8 cellular contexts compared by ENCODE assay signal in genomic region chr11:3840870-3841425, GRCh38. TPM values are rescaled to one million over a fixed set of nuclear protein-coding genes. Genes with fewer than 3 reads are reported as not detected.
DNase-seq lines count a peak whose midpoint lies in the region; ATAC-seq, FAIRE-seq and TF ChIP-seq lines count a peak whose summit lies in the region.

Gene RHOG, minus strand, starts transcription at chr11:3840959. Its CDS starts 12,821 bp downstream, at chr11:3828138.

- peaks cover 0 to 3% (median 0%) of the 10 kb centered on the region in 4 experiments; a peak in 1 of 8 replicates for H3K36me3 ChIP-seq in H1 (ENCODE audit: control insufficient read depth in 2 of 4, insufficient read depth in 4 of 4, low read length in 3 of 4)

- H2BK5ac ChIP-seq in H1 (ENCODE audit: low read depth, low read length), result peak within 1 kb of the TSS; percentile 71; the same call in 1 of the 2 replicates

- no peak within 1 kb of the TSS for H3K14ac ChIP-seq in H1 (ENCODE audit: insufficient read length)

- H3K4me2 ChIP-seq in A549 (peak within 1 kb of the TSS; percentile 84), H1 (ENCODE audit: insufficient read depth in 1 of 2, low read depth in 2 of 2, low read length in 2 of 2) (peak within 1 kb of the TSS; percentile 85 to 92)

- peaks cover 8 to 35% of the 10 kb centered on the region in 2 experiments for H3K79me2 ChIP-seq in H1 (ENCODE audit: control insufficient read depth in 1 of 2, insufficient read depth in 2 of 2, low read length in 2 of 2)

- H4K91ac ChIP-seq in H1 (replicated peaks; ENCODE audit: insufficient read length, low read length), result peak within 1 kb of the TSS; percentile 45

- H4K8ac ChIP-seq in H1 (ENCODE audit: extremely low read depth, insufficient read depth, low read length), result no peak within 1 kb of the TSS; the same call in 1 of the 2 replicates

- CTCF ChIA-PET in A549 (lab: Yijun Ruan, JAX), result interaction anchor here (1.1 to 27.8 kb wide), 20 partner anchors 8 to 387 kb away, joined by 3 to 919 read pairs (median 5); partner anchors contain the start of genes PGAP2 and STIM1
- CTCF ChIA-PET in H1 (lab: Charles Lee; ENCODE audit: partially characterized antibody), result interaction anchor here (0.9 to 20.2 kb wide), 18 partner anchors 9 to 228 kb away, joined by 3 to 422 read pairs (median 5); partner anchors contain the start of gene STIM1

- H2BK20ac ChIP-seq in H1 (ENCODE audit: low read length), result no peak within 1 kb of the TSS; the same call in 1 of the 2 replicates

- H3K56ac ChIP-seq in H1 (replicated peaks; ENCODE audit: insufficient read length, low read depth, low read length), result peak within 1 kb of the TSS; percentile 4

- no peak within 1 kb of the TSS for H2AFZ ChIP-seq in H1 (ENCODE audit: low read length)

- H3K9me3 ChIP-seq in A549 (no peaks in the 10 kb centered on the region), H1 (ENCODE audit: insufficient read depth in 2 of 2, low read depth in 1 of 2, low read length in 1 of 2) (no peaks in the 10 kb centered on the region)

- H3K4me1 ChIP-seq in A549 (peaks cover 35% of the 10 kb centered on the region), H1 (replicated peaks in 1 of 4; ENCODE audit: control insufficient read depth in 3 of 4, insufficient read depth in 4 of 4, low read length in 3 of 4) (peaks cover 5 to 14% (median 8%) of the 10 kb centered on the region in 4 experiments; a peak in 4 of 7 replicates)

- H3K27me3 ChIP-seq in H1 (replicated peaks in 1 of 4; ENCODE audit: control insufficient read depth in 3 of 4, extremely low read depth in 1 of 4, insufficient read depth in 3 of 4, low read length in 3 of 4), result peaks cover 0 to 3% (median 0%) of the 10 kb centered on the region in 4 experiments; a peak in 1 of 7 replicates

- H2BK12ac ChIP-seq in H1 (ENCODE audit: low read depth, low read length), result 0 out of 2 replicates have a peak within 1 kb of the TSS, but pooled peaks have one; percentile 39

- H3K23me2 ChIP-seq in H1 (ENCODE audit: low read depth, low read length), result peaks cover 10% of the 10 kb centered on the region

- peak; percentile 86 for ATAC-seq in A549
- peak; percentile 50 for ATAC-seq in HG02678 (IDR thresholded peaks at IDR 0.05; ENCODE audit: unreplicated experiment)

- no peak within 1 kb of the TSS; the same call in 1 of the 2 replicates for H2BK15ac ChIP-seq in H1 (ENCODE audit: low read length)

- no peak for TF ChIP-seq RAD21 in A549 (conservative IDR thresholded peaks at IDR 0.05 in 1 of 2, IDR thresholded peaks at IDR 0.05 in 1 of 2)
- no peak for TF ChIP-seq RAD21 in H1 (IDR thresholded peaks at IDR 0.05 in 1 of 2, conservative IDR thresholded peaks at IDR 0.05 in 1 of 2; ENCODE audit: low read depth in 2 of 2, low read length in 2 of 2)

- peak; percentile 25 for TF ChIP-seq POLR2A in A549 (IDR thresholded peaks at IDR 0.05; ENCODE audit: low read length)
- no peak; the same call in 1 of the 2 replicates for TF ChIP-seq POLR2A in GM12891 (IDR thresholded peaks at IDR 0.05; ENCODE audit: low read depth, low read length)
- no peak for TF ChIP-seq POLR2A in H1 (IDR thresholded peaks at IDR 0.05; ENCODE audit: control extremely low read depth in 1 of 2, low read depth in 2 of 2, low read length in 2 of 2)

- H4K20me1 ChIP-seq in H1 (replicated peaks in 1 of 2; ENCODE audit: control insufficient read depth in 1 of 2, insufficient read depth in 2 of 2, low read length in 2 of 2), result peaks cover 10 to 14% of the 10 kb centered on the region in 2 experiments

- H2AK5ac ChIP-seq in H1 (ENCODE audit: low read depth, low read length), result peak within 1 kb of the TSS; percentile 76; the same call in 1 of the 2 replicates

- peaks cover 14% of the 10 kb centered on the region for H3K79me1 ChIP-seq in H1 (ENCODE audit: low read depth, low read length)

- POLR2A ChIA-PET in A549 (lab: Yijun Ruan, JAX), result interaction anchor here (0.7 to 2.2 kb wide), 11 partner anchors 10 to 232 kb away, joined by 3 to 44 read pairs (median 5); partner anchors contain the start of genes PGAP2 and STIM1
- POLR2A ChIA-PET in H1 (lab: Charles Lee; ENCODE audit: partially characterized antibody), result interaction anchor here (0.6 to 5.7 kb wide), 8 partner anchors 10 to 426 kb away, joined by 3 to 29 read pairs (median 4); partner anchors contain the start of gene STIM1

- H3K23ac ChIP-seq in H1 (ENCODE audit: insufficient read length), result no peak within 1 kb of the TSS

- H3K9ac ChIP-seq in H1 (replicated peaks in 1 of 4; ENCODE audit: extremely low read depth in 1 of 4, low read depth in 3 of 4, low read length in 3 of 4), result peak within 1 kb of the TSS in 3 of 4 experiments; percentile 52 to 64 (median 58); a peak in 5 of 7 replicates

- H3K18ac ChIP-seq in H1 (ENCODE audit: extremely low read depth, low read length), result peak within 1 kb of the TSS; percentile 83

- peak; percentile 80 to 87 for DNase-seq in A549 (ENCODE audit: low read depth in 1 of 2, low spot score in 1 of 2)
- peak; percentile 84 for DNase-seq in GM12891 (ENCODE audit: insufficient read length, low spot score)
- DNase-seq in NCI-H1436 (lab: John Stamatoyannopoulos, UW), result peak; percentile 63
- peak in 1 of 2 experiments; percentile 89 for DNase-seq in H1 (ENCODE audit: low read depth in 1 of 2, low spot score in 2 of 2)
- DNase-seq in medulla oblongata (ENCODE audit: extremely low spot score), result peak; percentile 80
- peak; percentile 66 for DNase-seq in stromal cell of bone marrow (ENCODE audit: low read depth)

- TF ChIP-seq CTCF in A549 (IDR thresholded peaks at IDR 0.05), result no peak
- no peak for TF ChIP-seq CTCF in VCaP (conservative IDR thresholded peaks at IDR 0.05)
- no peak for TF ChIP-seq CTCF in H1 (IDR thresholded peaks at IDR 0.05; ENCODE audit: control extremely low read depth in 1 of 3, insufficient read depth in 1 of 3, low read depth in 1 of 3, low read length in 3 of 3)

- FAIRE-seq in A549 (lab: Jason Lieb, UNC) (no peak), GM12891 (lab: Jason Lieb, UNC) (no peak), H1 (lab: Jason Lieb, UNC) (no peak)

- peak within 1 kb of the TSS; percentile 95 to 98 for H3K27ac ChIP-seq in A549
- H3K27ac ChIP-seq in VCaP, result peak within 1 kb of the TSS; percentile 87
- H3K27ac ChIP-seq in H1 (ENCODE audit: low read depth, low read length), result no peak within 1 kb of the TSS

- H3K4ac ChIP-seq in H1 (replicated peaks; ENCODE audit: insufficient read length, low read depth, low read length), result no peak within 1 kb of the TSS

- no peak for TF ChIP-seq EP300 in A549 (IDR thresholded peaks at IDR 0.05)
- no peak for TF ChIP-seq EP300 in H1 (IDR thresholded peaks at IDR 0.05; ENCODE audit: borderline replicate concordance in 1 of 2, low read depth in 2 of 2, low read length in 2 of 2)

- WGBS in A549 (ENCODE audit: missing lambda C conversion rate), result no CpG with 5 or more reads among the region's 42 CpGs
- WGBS in H1 (ENCODE audit: extremely low coverage in 1 of 2, insufficient coverage in 1 of 2, insufficient read length in 1 of 2, insufficient replicate concordance in 2 of 2, low coverage in 1 of 2, low lambda C conversion rate in 2 of 2, missing lambda C conversion rate in 1 of 2), 2 experiments, result 5% methylated on average over 8 of the region's 42 CpGs; no CpG with 5 or more reads in 1 of the 2 experiments

- no peak within 1 kb of the TSS for H2BK120ac ChIP-seq in H1 (replicated peaks; ENCODE audit: low read depth, low read length)

- H3K4me3 ChIP-seq in A549, result peak within 1 kb of the TSS; percentile 84
- H3K4me3 ChIP-seq in H1 (ENCODE audit: extremely low read depth in 1 of 4, insufficient read depth in 2 of 4, low read depth in 3 of 4, low read length in 4 of 4), result peak within 1 kb of the TSS; percentile 76 to 97 (median 77)

- peak within 1 kb of the TSS; percentile 65 for H4K5ac ChIP-seq in H1 (ENCODE audit: insufficient read length, low read depth, low read length)

TF ChIP-seq in GM12891, 5 proteins besides CTCF, POLR2A, EP300 and RAD21:
- TF ChIP-seq POLR2AphosphoS5 (IDR thresholded peaks at IDR 0.05; ENCODE audit: low read depth, low read length) (no peak), TAF1 (IDR thresholded peaks at IDR 0.05; ENCODE audit: low read depth, low read length) (0 out of 2 replicates have a peak, but pooled peaks have one; percentile 29), PAX5 (IDR thresholded peaks at IDR 0.05; ENCODE audit: insufficient read depth, low read length, severe bottlenecking) (no peak), POU2F2 (IDR thresholded peaks at IDR 0.05; ENCODE audit: low read depth, low read length) (no peak), SPI1 (IDR thresholded peaks at IDR 0.05; ENCODE audit: low read depth, low read length) (peak; percentile 63)
TF ChIP-seq in GM12891: peak in this region for 2.

TF ChIP-seq in H1, 55 proteins besides CTCF, POLR2A, EP300 and RAD21 (continues in another document):
- TF ChIP-seq JUND (IDR thresholded peaks at IDR 0.05; ENCODE audit: low read length), result no peak
- TF ChIP-seq SIX5 (IDR thresholded peaks at IDR 0.05; ENCODE audit: low read depth, low read length), result no peak
- TF ChIP-seq ATF2 (IDR thresholded peaks at IDR 0.05; ENCODE audit: low read length), result no peak
- no peak for TF ChIP-seq CTBP2 (IDR thresholded peaks at IDR 0.05; ENCODE audit: borderline replicate concordance, insufficient read depth, insufficient read length, low read length)

RNA-seq across cellular contexts. Expression of gene RHOG, which starts in this region (rescaled TPM):
- 41.1 and 54.3 TPM in 2 replicates for polyA plus RNA-seq in A549 (2011; rRNA removed)
- 111 and 157 TPM in 2 replicates for polyA plus RNA-seq in A549 (2012; cell fraction: cytosol; rRNA removed)
- 59.8 and 100 TPM in 2 replicates for polyA plus RNA-seq in A549 (2012; cell fraction: nucleus; rRNA removed)
- 55.0 to 64.3 TPM (median 62.2 TPM) in 3 replicates for polyA plus RNA-seq in A549 (2017; fragmentation: RNase III; extraction: RNeasy Plus Mini Kit Qiagen cat#74134 plus additional on column Dnase treatment)
- 87.2 and 95.3 TPM in 2 replicates for polyA minus RNA-seq in A549 (2011; rRNA and poly(A)+ RNA removed)
- polyA plus RNA-seq in GM12891 (2012; ENCODE audit: low read depth, missing spikeins), result 90.0 TPM
- 28.3 and 31.2 TPM in 2 replicates for total RNA-seq in H1 (2021; fragmentation: NEBNext Ultra II Directional; extraction: Animal tissue kit (Norgen Biotek cat#: 25700))
- 69.6 and 79.8 TPM in 2 replicates for polyA plus RNA-seq in H1 (2011; rRNA removed)
- polyA plus RNA-seq in H1 (2011; cell fraction: cytosol; rRNA removed), result 44.6 TPM
- polyA plus RNA-seq in H1 (2011; cell fraction: nucleus; rRNA removed), result 50.4 TPM
- polyA plus RNA-seq in H1 (2012, experiment 1 of 2), result 34.2 to 46.4 TPM (median 43.0 TPM) in 4 replicates
- polyA plus RNA-seq in H1 (2012, experiment 2 of 2), result 48.4 TPM
- 31.2 TPM for polyA plus RNA-seq in H1 (2013, experiment 1 of 2)
- 28.8 TPM for polyA plus RNA-seq in H1 (2013, experiment 2 of 2)
- polyA minus RNA-seq in H1 (2011; rRNA and poly(A)+ RNA removed), result 46.8 and 68.7 TPM in 2 replicates
- polyA minus RNA-seq in H1 (2011; cell fraction: cytosol; rRNA and poly(A)+ RNA removed), result 34.2 TPM
- polyA minus RNA-seq in H1 (2011; cell fraction: nucleus; rRNA and poly(A)+ RNA removed), result 31.7 TPM

Comparison
In these comparisons a context has a peak if more than half of its experiments do, and no peak if none do; other contexts are left out.
1. Of the 18 proteins assayed by ChIP-seq in both H1 and A549: peak only in H1: none; only in A549: JUN and POLR2A; in both: none; in neither: 16.